29 cellular contexts compared by ENCODE assay signal in the genomic region with DNA sequence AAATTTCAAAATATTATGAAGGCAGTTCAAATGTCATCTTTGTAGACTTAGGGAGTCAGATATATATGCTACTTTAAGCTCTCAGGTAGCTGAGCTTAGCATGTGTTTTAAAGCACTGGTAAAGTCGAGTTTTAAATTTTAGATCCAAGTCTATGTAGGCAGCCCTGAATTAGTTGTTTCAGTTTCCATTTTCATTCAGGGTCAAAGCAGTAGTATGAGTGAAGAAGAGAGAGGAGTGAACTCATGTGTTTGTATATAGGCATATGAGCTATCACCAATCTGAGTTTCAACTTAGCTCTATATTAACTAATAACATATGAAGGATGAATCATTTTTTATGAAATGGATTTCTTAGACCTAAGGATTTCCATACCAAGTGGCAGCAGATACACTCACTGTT.
"Had no signal": no experiment of that assay in that cellular context is flagged by ENCODE, and none has a peak within 500 bp of the region (broad histone marks: within the 10 kb centered on the region; RNA-seq: fewer than 3 reads in every experiment).

No MANE protein-coding gene starts in this region.

- H3K27me3 ChIP-seq: brain microvascular endothelial cell, dorsolateral prefrontal cortex, esophagus muscularis mucosa, foreskin keratinocyte, gastrocnemius medialis, heart left ventricle had no signal

- H3K4me1 ChIP-seq: esophagus muscularis mucosa, foreskin keratinocyte, gastrocnemius medialis, heart left ventricle had no signal

- H3K4me3 ChIP-seq: coronary artery, dorsolateral prefrontal cortex, esophagus muscularis mucosa, gastrocnemius medialis, heart left ventricle had no signal

- H3K36me3 ChIP-seq: brain microvascular endothelial cell, esophagus muscularis mucosa, gastrocnemius medialis, heart left ventricle, WERI-Rb-1 had no signal

- DNase-seq: activated B cell treated with CpG ODN at 0.5 μM for 24 hours; activated CD4-positive, alpha-beta T cell treated with anti-CD3 and anti-CD28 coated beads for 48 hours; activated CD4-positive, alpha-beta T cell treated with anti-CD3 and anti-CD28 coated beads, Interleukin-2, amount 50 U/mL, for 1 hour; activated CD4-positive, alpha-beta T cell treated with anti-CD3 and anti-CD28 coated beads, Interleukin-2, amount 50 U/mL, for 48 hours; activated CD8-positive, alpha-beta memory T cell treated with anti-CD3 and anti-CD28 coated beads for 24 hours; activated CD8-positive, alpha-beta T cell treated with anti-CD3 and anti-CD28 coated beads for 36 hours; activated effector memory CD4-positive, alpha-beta T cell treated with Interleukin-2 at 50 U/mL for 16 hours; activated gamma-delta T cell treated with Interleukin-2 at 50 U/mL for 16 hours; activated naive CD4-positive, alpha-beta T cell treated with anti-CD3 and anti-CD28 coated beads, Interleukin-2, amount 50 U/mL, for 16 hours; activated naive CD4-positive, alpha-beta T cell treated with Interleukin-2 at 50 U/mL for 16 hours; activated T-cell treated with anti-CD3 and anti-CD28 coated beads, Interleukin-2, amount 50 U/mL, for 4 hours; amniotic stem cell; anterior cingulate cortex; brain microvascular endothelial cell; dorsolateral prefrontal cortex; effector CD4-positive, alpha-beta T cell; effector memory CD8-positive, alpha-beta T cell; erythroblast; foreskin keratinocyte; gastrocnemius medialis; glutamatergic neuron; heart left ventricle; T-helper 17 cell; T1000; WERI-Rb-1 had no signal

- H3K9me3 ChIP-seq: esophagus muscularis mucosa, gastrocnemius medialis, heart left ventricle had no signal

- ATAC-seq: activated CD4-positive, CD25-positive, alpha-beta regulatory T cell treated with anti-CD3 and anti-CD28 coated beads, Interleukin-2, amount 50 U/mL, for 24 hours; activated CD8-positive, alpha-beta T cell treated with anti-CD3 and anti-CD28 coated beads for 36 hours; activated T-cell treated with anti-CD3 and anti-CD28 coated beads, Interleukin-2, amount 50 U/mL, for 4 hours; activated T-helper 17 cell treated with anti-CD3 and anti-CD28 coated beads, Interleukin-2, amount 50 U/mL, for 72 hours; effector memory CD8-positive, alpha-beta T cell; foreskin keratinocyte; gastrocnemius medialis; heart left ventricle; T-helper 17 cell had no signal
